Comparison of ENCODE assay signal across 18 cellular contexts in genomic region chr6:158564243-158565121, GRCh38. TPM values are rescaled to one million over a fixed set of nuclear protein-coding genes. Genes with fewer than 3 reads are reported as not detected.
DNase-seq lines count a peak whose midpoint lies in the region; ATAC-seq and TF ChIP-seq lines count a peak whose summit lies in the region.
"Had no signal": no experiment of that assay in that cellular context is flagged by ENCODE, and none has a peak within 500 bp of the region (broad histone marks: within the 10 kb centered on the region; RNA-seq: fewer than 3 reads in every experiment).

No MANE protein-coding gene starts in this region.

- peak overlapping the region; percentile 33 to 97 (median 61) for H3K27ac ChIP-seq in stomach
- H3K27ac ChIP-seq: breast epithelium, KMS-11, left ventricle myocardium inferior, SJCRH30 had no signal

- H3K4me1 Mint-ChIP-seq in activated naive CD4-positive, alpha-beta T cell treated with anti-CD3 and anti-CD28 coated beads, Interleukin-2, amount 10 ng/mL, durations not matched to agents 7 days and 5 days = peaks cover 84% of the 10 kb centered on the region
- H3K4me1 Mint-ChIP-seq in activated T-cell treated with anti-CD3 and anti-CD28 coated beads, Interleukin-2, amount 50 U/mL, for 24 hours (ENCODE audit: low read depth) = peaks cover 77% of the 10 kb centered on the region

- no peaks in the 10 kb centered on the region for H3K27me3 ChIP-seq in stomach
- H3K27me3 ChIP-seq: breast epithelium, SJCRH30 had no signal

- no peaks in the 10 kb centered on the region for H3K9me3 ChIP-seq in stomach
- H3K9me3 ChIP-seq: breast epithelium, HAP-1, left ventricle myocardium inferior, SJCRH30 had no signal

- intact Hi-C loops in stomach (cut with DNase I; ENCODE audit: low total_unique reads) = no loop called here

- no peak for ATAC-seq in HG03439 (IDR thresholded peaks at IDR 0.05; ENCODE audit: unreplicated experiment)
- ATAC-seq: right cardiac atrium had no signal

- peak overlapping the region; percentile 36 for H3K4me3 Mint-ChIP-seq in activated naive CD4-positive, alpha-beta T cell treated with anti-CD3 and anti-CD28 coated beads, Interleukin-2, amount 10 ng/mL, durations not matched to agents 7 days and 5 days
- H3K4me3 Mint-ChIP-seq in activated T-cell treated with anti-CD3 and anti-CD28 coated beads, Interleukin-2, amount 50 U/mL, for 24 hours = peak overlapping the region; percentile 42

- no peak overlapping the region for H3K4me3 ChIP-seq in stomach
- H3K4me3 ChIP-seq: breast epithelium, HAP-1, left ventricle myocardium inferior, SJCRH30 had no signal

- peaks cover 18 to 88% (median 54%) of the 10 kb centered on the region in 4 donors for H3K4me1 ChIP-seq in stomach
- H3K4me1 ChIP-seq: breast epithelium had no signal

- H3K27me3 Mint-ChIP-seq in activated naive CD4-positive, alpha-beta T cell treated with anti-CD3 and anti-CD28 coated beads, Interleukin-2, amount 10 ng/mL, durations not matched to agents 7 days and 5 days = no peaks in the 10 kb centered on the region
- no peaks in the 10 kb centered on the region for H3K27me3 Mint-ChIP-seq in activated T-cell treated with anti-CD3 and anti-CD28 coated beads, Interleukin-2, amount 50 U/mL, for 24 hours
- H3K27me3 Mint-ChIP-seq: naive B cell had no signal

- no peak for TF ChIP-seq EP300 in stomach (IDR thresholded peaks at IDR 0.05)

- peak; percentile 32 for DNase-seq in activated naive CD4-positive, alpha-beta T cell treated with anti-CD3 and anti-CD28 coated beads, Interleukin-2, amount 10 ng/mL, durations not matched to agents 7 days and 5 days
- DNase-seq in activated naive CD4-positive, alpha-beta T cell treated with anti-CD3 and anti-CD28 coated beads, Interleukin-2, amount 50 U/mL, for 16 hours = no peak
- DNase-seq in activated T-cell treated with anti-CD3 and anti-CD28 coated beads, Interleukin-2, amount 50 U/mL, for 24 hours = no peak
- peak; percentile 37 for DNase-seq in mesenteric fat pad (ENCODE audit: low spot score)
- no peak for DNase-seq in stomach
- DNase-seq in GM19238 (ENCODE audit: insufficient read length, low spot score) = no peak
- DNase-seq in ureter (ENCODE audit: low spot score) = no peak
- DNase-seq: effector CD8-positive, alpha-beta T cell; left ventricle myocardium inferior; naive B cell; NCI-H1417; right cardiac atrium; SJCRH30; stimulated activated CD4-positive, alpha-beta T cell treated with anti-CD3 and anti-CD28 coated beads, Interleukin-4, amount 100 ng/mL, for 1 hour had no signal

- peaks cover 44% of the 10 kb centered on the region for H3K36me3 Mint-ChIP-seq in activated naive CD4-positive, alpha-beta T cell treated with anti-CD3 and anti-CD28 coated beads, Interleukin-2, amount 10 ng/mL, durations not matched to agents 7 days and 5 days
- H3K36me3 Mint-ChIP-seq in activated T-cell treated with anti-CD3 and anti-CD28 coated beads, Interleukin-2, amount 50 U/mL, for 24 hours (ENCODE audit: low read depth) = peaks cover 49% of the 10 kb centered on the region
- H3K36me3 Mint-ChIP-seq: naive B cell had no signal

- CTCF ChIA-PET in activated naive CD4-positive, alpha-beta T cell treated with anti-CD3 and anti-CD28 coated beads, Interleukin-2, amount 10 ng/mL, durations not matched to agents 7 days and 5 days (lab: Charles Lee) = interaction anchor here (1.1 kb wide), 1 partner anchor 406 kb away, joined by 3 read pairs; no protein-coding TSS in a partner anchor

- H3K9me3 Mint-ChIP-seq in activated naive CD4-positive, alpha-beta T cell treated with anti-CD3 and anti-CD28 coated beads, Interleukin-2, amount 10 ng/mL, durations not matched to agents 7 days and 5 days = no peaks in the 10 kb centered on the region
- H3K9me3 Mint-ChIP-seq in activated T-cell treated with anti-CD3 and anti-CD28 coated beads, Interleukin-2, amount 50 U/mL, for 24 hours = no peaks in the 10 kb centered on the region
- H3K9me3 Mint-ChIP-seq: naive B cell had no signal

- 83 to 88% (median 84%) methylated on average over 16 of the region's 16 CpGs for WGBS in stomach, 5 donors

- no peak for TF ChIP-seq CTCF in stomach (IDR thresholded peaks at IDR 0.05)

- no peak for TF ChIP-seq POLR2A in stomach (IDR thresholded peaks at IDR 0.05)

- H3K36me3 ChIP-seq in stomach = no peaks in the 10 kb centered on the region
- H3K36me3 ChIP-seq: breast epithelium, HAP-1, left ventricle myocardium inferior, SJCRH30 had no signal

- H3K27ac Mint-ChIP-seq in activated naive CD4-positive, alpha-beta T cell treated with anti-CD3 and anti-CD28 coated beads, Interleukin-2, amount 10 ng/mL, durations not matched to agents 7 days and 5 days = peak overlapping the region; percentile 87
- peak overlapping the region; percentile 76 for H3K27ac Mint-ChIP-seq in activated T-cell treated with anti-CD3 and anti-CD28 coated beads, Interleukin-2, amount 50 U/mL, for 24 hours

RNA-seq across cellular contexts. Expression of gene TMEM181, which starts 4.6 kb away (rescaled TPM):
- total RNA-seq in mesenteric fat pad (27.3 TPM), stomach (10 to 100 TPM in 3 of 5 donors, 1 to 10 TPM in 2; 2.9 to 62.2 (median 25.4) TPM), ureter (38.3 TPM)
- polyA plus RNA-seq in stomach = 10 to 100 TPM in 2 of 3 donors, 1 to 10 TPM in 1; 7.8 to 16.7 (median 13.3) TPM

Comparison
In these comparisons a context has a peak if more than half of its experiments do, and no peak if none do; other contexts are left out.
1. DNase-seq: peak in activated naive CD4-positive, alpha-beta T cell treated with anti-CD3 and anti-CD28 coated beads, Interleukin-2, amount 10 ng/mL, durations not matched to agents 7 days and 5 days (single experiment) and mesenteric fat pad (single experiment); none in activated naive CD4-positive, alpha-beta T cell treated with anti-CD3 and anti-CD28 coated beads, Interleukin-2, amount 50 U/mL, for 16 hours (single experiment), activated T-cell treated with anti-CD3 and anti-CD28 coated beads, Interleukin-2, amount 50 U/mL, for 24 hours (single experiment), stomach (single experiment), GM19238 (single experiment) and ureter (single experiment).